In genomic region chr14:35351897-35352273, GRCh38 we compare ENCODE assay signal across 2 cellular contexts.
TF ChIP-seq lines count a peak whose summit lies in the region.

No MANE protein-coding gene starts in this region.

TF ChIP-seq in GM23338, 12 proteins besides CTCF, POLR2A, EP300 and RAD21:
- TF ChIP-seq CREB1 (CRISPR knock-in tag; IDR thresholded peaks at IDR 0.05; ENCODE audit: low read depth) (no peak), POLR2AphosphoS5 (IDR thresholded peaks at IDR 0.05; ENCODE audit: low read depth) (no peak), ZNF462 (CRISPR knock-in tag; IDR thresholded peaks at IDR 0.05) (no peak), STAT1 (IDR thresholded peaks at IDR 0.05; ENCODE audit: unreplicated experiment) (no peak), REST (IDR thresholded peaks at IDR 0.05; ENCODE audit: unreplicated experiment) (no peak), ETS1 (IDR thresholded peaks at IDR 0.05) (no peak), NANOG (IDR thresholded peaks at IDR 0.05; ENCODE audit: borderline replicate concordance) (no peak), ZNF114 (CRISPR knock-in tag; IDR thresholded peaks at IDR 0.05) (no peak), JUNB (IDR thresholded peaks at IDR 0.05; ENCODE audit: unreplicated experiment) (no peak), EZH2 (IDR thresholded peaks at IDR 0.05; ENCODE audit: low read depth, unreplicated experiment) (no peak), EZH2phosphoT487 (IDR thresholded peaks at IDR 0.05; ENCODE audit: unreplicated experiment) (no peak), ZNF331 (CRISPR knock-in tag; IDR thresholded peaks at IDR 0.05; ENCODE audit: low read depth) (no peak)

TF ChIP-seq in endothelial cell of umbilical vein, 7 proteins besides CTCF, POLR2A, EP300 and RAD21:
- TF ChIP-seq POLR2AphosphoS5 (IDR thresholded peaks at IDR 0.05; ENCODE audit: insufficient read depth, low read depth, low read length) (no peak), FOS (IDR thresholded peaks at IDR 0.05; ENCODE audit: borderline replicate concordance, insufficient read depth, low read length) (no peak), JUN (IDR thresholded peaks at IDR 0.05; ENCODE audit: borderline replicate concordance, insufficient read depth, insufficient read length, low read depth) (no peak), GATA2 (IDR thresholded peaks at IDR 0.05; ENCODE audit: insufficient read depth, insufficient read length, low read depth, low read length) (no peak), EZH2 (IDR thresholded peaks at IDR 0.05; ENCODE audit: borderline replicate concordance, low read depth, low read length, severe bottlenecking) (no peak), MYC (IDR thresholded peaks at IDR 0.05; ENCODE audit: low read depth, low read length) (no peak), MAX (IDR thresholded peaks at IDR 0.05; ENCODE audit: insufficient read depth, insufficient read length) (no peak)
